ENCODE assay signal across 22 cellular contexts in the genomic region with DNA sequence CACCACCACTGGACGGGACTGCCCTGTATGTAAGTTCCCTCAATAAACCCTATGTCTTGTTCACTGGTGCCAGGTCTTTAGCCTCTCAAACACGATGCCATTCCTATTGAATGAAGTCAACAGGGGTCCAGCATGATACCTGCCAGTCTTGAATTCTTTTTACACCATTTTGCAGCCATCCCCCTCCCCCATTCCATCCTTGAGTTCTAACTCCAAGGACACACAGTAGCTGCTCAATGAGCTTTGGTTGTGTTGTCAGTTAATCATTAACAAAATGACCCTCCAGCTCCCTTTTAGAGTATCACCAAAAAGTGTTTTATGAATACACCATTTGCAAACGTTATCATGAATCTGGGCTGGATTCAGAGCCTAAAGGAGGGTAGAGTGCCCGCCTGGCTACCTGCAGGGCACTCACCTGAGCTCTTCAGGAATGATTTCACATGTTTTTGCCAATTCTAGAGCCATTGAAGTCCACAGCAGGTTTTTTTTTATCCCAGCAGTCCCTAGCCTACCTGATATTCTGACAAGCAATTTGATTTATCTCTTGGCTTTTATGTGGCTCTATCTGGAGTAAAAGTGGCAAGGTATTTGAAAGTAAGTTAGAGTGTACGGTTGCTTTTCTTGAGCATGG.
DNase-seq lines count a peak whose midpoint lies in the region; ATAC-seq, FAIRE-seq and TF ChIP-seq lines count a peak whose summit lies in the region.
"Had no signal": no experiment of that assay in that cellular context is flagged by ENCODE, and none has a peak within 500 bp of the region (broad histone marks: within the 10 kb centered on the region; RNA-seq: fewer than 3 reads in every experiment).

No MANE protein-coding gene starts in this region.

- peak; percentile 37 for ATAC-seq in left colon
- ATAC-seq in mucosa of descending colon = peak; percentile 11
- ATAC-seq in HG02981 (IDR thresholded peaks at IDR 0.05; ENCODE audit: unreplicated experiment) = no peak
- ATAC-seq in gastrocnemius medialis = no peak
- no peak for ATAC-seq in HG03280 (IDR thresholded peaks at IDR 0.05; ENCODE audit: unreplicated experiment)

- TF ChIP-seq POLR2A in gastrocnemius medialis (IDR thresholded peaks at IDR 0.05) = no peak

- no peaks in the 10 kb centered on the region for H3K27me3 ChIP-seq in gastrocnemius medialis
- H3K27me3 ChIP-seq: MG63 had no signal

- intact Hi-C loops in left colon (cut with DNase I, micrococcal nuclease) (no loop called here), mucosa of descending colon (cut with DNase I, micrococcal nuclease) (no loop called here), gastrocnemius medialis (cut with DNase I; ENCODE audit: low total_unique reads) (no loop called here)

- H3K9me3 ChIP-seq in mucosa of descending colon (no peaks in the 10 kb centered on the region), gastrocnemius medialis (no peaks in the 10 kb centered on the region)
- H3K9me3 ChIP-seq: Caco-2, MG63 had no signal

- H3K4me3 ChIP-seq in mucosa of descending colon (no peak overlapping the region), gastrocnemius medialis (no peak overlapping the region)
- H3K4me3 ChIP-seq: MG63, SK-N-MC had no signal

- H3K4me1 ChIP-seq in mucosa of descending colon (ENCODE audit: low read depth) = no peaks in the 10 kb centered on the region
- H3K4me1 ChIP-seq in gastrocnemius medialis = peaks cover 9 to 10% of the 10 kb centered on the region in 2 donors

- TF ChIP-seq CTCF in mucosa of descending colon (IDR thresholded peaks at IDR 0.05) (no peak), gastrocnemius medialis (IDR thresholded peaks at IDR 0.05 in 4 of 5, conservative IDR thresholded peaks at IDR 0.05 in 1 of 5) (no peak)

- in situ Hi-C loops in gastrocnemius medialis (cut with MboI; ENCODE audit: low sequenced_read_pairs in 4 of 4) = no loop called here

- peak; percentile 35 for DNase-seq in NCI-H2107 treated with DMSO at 0.1 percent for 48 hours (lab: John Stamatoyannopoulos, UW; ENCODE audit: unreplicated experiment)
- no peak for DNase-seq in NCI-H2107 (lab: John Stamatoyannopoulos, UW)
- DNase-seq in left colon = no peak
- DNase-seq in mucosa of descending colon = no peak
- DNase-seq in gastrocnemius medialis = no peak
- DNase-seq in GM19239 (ENCODE audit: insufficient read length, low spot score) = no peak
- DNase-seq: 8988T; Caco-2; CD4-positive, CD25-positive, alpha-beta regulatory T cell; GOT3; MG63; NCI-H1048; NCI-H1436 treated with DMSO at 0.1 percent for 48 hours; NCI-H2029; NCI-H446 treated with DMSO at 0.1 percent for 48 hours; NCI-H69; SHP77 had no signal

- FAIRE-seq in GM19239 (lab: Jason Lieb, UNC) = no peak
- FAIRE-seq: GM12891 had no signal

- H3K36me3 ChIP-seq in mucosa of descending colon (ENCODE audit: low read depth) = no peaks in the 10 kb centered on the region
- no peaks in the 10 kb centered on the region for H3K36me3 ChIP-seq in gastrocnemius medialis
- H3K36me3 ChIP-seq: MG63 had no signal

- no peak overlapping the region for H3K27ac ChIP-seq in gastrocnemius medialis
- H3K27ac ChIP-seq: KMS-11, SK-N-MC had no signal

Comparison
In these comparisons a context has a peak if more than half of its experiments do, and no peak if none do; other contexts are left out.
1. ATAC-seq: peak in left colon (single experiment) and mucosa of descending colon (single experiment); none in HG02981 (single experiment), gastrocnemius medialis (0 of 2) and HG03280 (single experiment).